In genomic region chr15:48778338-48778730, GRCh38 we compare ENCODE assay signal across 17 cellular contexts. TPM values are rescaled to one million over a fixed set of nuclear protein-coding genes. Genes with fewer than 3 reads are reported as not detected.
A peak's percentile ranks its signal among the peaks of the same experiment; 100 is the strongest.
DNase-seq lines count a peak whose midpoint lies in the region; ATAC-seq and TF ChIP-seq lines count a peak whose summit lies in the region.
"Had no signal": no experiment of that assay in that cellular context is flagged by ENCODE, and none has a peak within 500 bp of the region (broad histone marks: within the 10 kb centered on the region; RNA-seq: fewer than 3 reads in every experiment).

No MANE protein-coding gene starts in this region.

- no peak overlapping the region for H2AK9ac ChIP-seq in IMR-90 (replicated peaks; ENCODE audit: low read depth, low read length, poor library complexity)

- H3K36me3 ChIP-seq in IMR-90 (ENCODE audit: control insufficient read depth, insufficient read depth, low read length) = peaks cover 5% of the 10 kb centered on the region
- no peaks in the 10 kb centered on the region for H3K36me3 ChIP-seq in adipocyte (ENCODE audit: control insufficient read depth, insufficient read depth, low read length, severe bottlenecking)
- H3K36me3 ChIP-seq in testis (ENCODE audit: low read depth, missing control alignments) = no peaks in the 10 kb centered on the region

- no peak overlapping the region for H4K91ac ChIP-seq in IMR-90 (ENCODE audit: insufficient read depth, low read depth, low read length)

- H3K56ac ChIP-seq in IMR-90 (ENCODE audit: extremely low read depth, insufficient read depth, low read length) = no peak overlapping the region

- H3K27ac Mint-ChIP-seq in natural killer cell treated with Interleukin-12 subunit alpha and Interleukin-12 subunit beta and Interleukin-15 and Interleukin-18, amount 100 ng/mL, for 72 hours = no peak overlapping the region
- H3K27ac Mint-ChIP-seq: CD4-positive, alpha-beta memory T cell had no signal

- H2BK120ac ChIP-seq in IMR-90 (ENCODE audit: low read depth, low read length) = no peak overlapping the region

- peaks cover 16% of the 10 kb centered on the region for H3K36me3 Mint-ChIP-seq in natural killer cell treated with Interleukin-12 subunit alpha and Interleukin-12 subunit beta and Interleukin-15 and Interleukin-18, amount 100 ng/mL, for 72 hours

- dilution Hi-C loops in IMR-90 (cut with HindIII; ENCODE audit: low sequenced_read_pairs, unreplicated experiment) = no loop called here

- no peak overlapping the region for H3K4ac ChIP-seq in IMR-90 (ENCODE audit: low read depth, low read length)

- WGBS in IMR-90 (ENCODE audit: extremely low coverage in 2 of 2, insufficient read length in 1 of 2), 2 experiments = no CpG with 5 or more reads among the region's 10 CpGs
- 70 to 77% methylated on average over 10 of the region's 10 CpGs for WGBS in testis, 2 donors

- H3K4me3 Mint-ChIP-seq in natural killer cell treated with Interleukin-12 subunit alpha and Interleukin-12 subunit beta and Interleukin-15 and Interleukin-18, amount 100 ng/mL, for 72 hours = no peak overlapping the region
- H3K4me3 Mint-ChIP-seq: CD4-positive, alpha-beta memory T cell had no signal

- H4K20me1 ChIP-seq in IMR-90 (ENCODE audit: insufficient read depth, low read length) = no peaks in the 10 kb centered on the region
- H4K20me1 ChIP-seq: BLaER1 had no signal

- no peak overlapping the region for H2BK5ac ChIP-seq in IMR-90 (ENCODE audit: low read depth, low read length, poor library complexity, severe bottlenecking)

- no peaks in the 10 kb centered on the region for H3K9me1 ChIP-seq in IMR-90 (ENCODE audit: insufficient read depth, low read length)

- H3K27ac ChIP-seq in IMR-90 (ENCODE audit: insufficient read depth, low read length) (no peak overlapping the region), testis (peak overlapping the region; percentile 53 to 76)
- H3K27ac ChIP-seq: BLaER1, RWPE1 had no signal

- peaks cover 3% of the 10 kb centered on the region; the same call in 1 of the 2 replicates for H3K4me1 ChIP-seq in IMR-90 (ENCODE audit: control insufficient read depth, insufficient read depth, low read length)
- H3K4me1 ChIP-seq in adipocyte (ENCODE audit: control insufficient read depth, insufficient read depth, low read length) = peaks cover 10% of the 10 kb centered on the region
- no peaks in the 10 kb centered on the region for H3K4me1 ChIP-seq in testis
- H3K4me1 ChIP-seq: BLaER1 had no signal

- no peaks in the 10 kb centered on the region for H3K4me1 Mint-ChIP-seq in natural killer cell treated with Interleukin-12 subunit alpha and Interleukin-12 subunit beta and Interleukin-15 and Interleukin-18, amount 100 ng/mL, for 72 hours (ENCODE audit: low read depth in 2 of 2)

- H3K4me3 ChIP-seq in IMR-90 (ENCODE audit: insufficient read depth, low read depth, low read length) = no peak overlapping the region
- H3K4me3 ChIP-seq in adipocyte (ENCODE audit: low read length) = peak overlapping the region; percentile 58
- H3K4me3 ChIP-seq in fibroblast of the aortic adventitia (ENCODE audit: low read depth, low read length) = no peak overlapping the region
- H3K4me3 ChIP-seq in testis = no peak overlapping the region
- H3K4me3 ChIP-seq: BLaER1, MG63 had no signal

- no peak overlapping the region for H3K14ac ChIP-seq in IMR-90 (replicated peaks; ENCODE audit: low read depth, low read length)

- H2AFZ ChIP-seq in IMR-90 (replicated peaks; ENCODE audit: low read length, poor library complexity) = no peak overlapping the region

- ATAC-seq in IMR-90 (ENCODE audit: low read depth) = no peak
- no peak for ATAC-seq in natural killer cell treated with Interleukin-12 subunit alpha and Interleukin-12 subunit beta and Interleukin-15 and Interleukin-18, amount 100 ng/mL, for 72 hours

- H4K8ac ChIP-seq in IMR-90 (ENCODE audit: low read depth in 2 of 2, low read length in 2 of 2) = no peak overlapping the region

- H3K9me3 ChIP-seq in IMR-90 (ENCODE audit: control insufficient read depth, insufficient read depth, low read length) (no peaks in the 10 kb centered on the region), adipocyte (ENCODE audit: control insufficient read depth, low read length) (peaks cover 9% of the 10 kb centered on the region), testis (no peaks in the 10 kb centered on the region)

- no peak overlapping the region for H2AK5ac ChIP-seq in IMR-90 (ENCODE audit: low read depth, low read length)

- no peaks in the 10 kb centered on the region for H3K27me3 Mint-ChIP-seq in natural killer cell treated with Interleukin-12 subunit alpha and Interleukin-12 subunit beta and Interleukin-15 and Interleukin-18, amount 100 ng/mL, for 72 hours
- H3K27me3 Mint-ChIP-seq: CD4-positive, alpha-beta memory T cell had no signal

- CTCF ChIA-PET in IMR-90 (lab: Yijun Ruan, JAX) = no interaction called here

- no peak overlapping the region for H2BK20ac ChIP-seq in IMR-90 (ENCODE audit: low read depth, low read length)

- H3K9ac ChIP-seq in IMR-90 (ENCODE audit: low read depth, low read length) = no peak overlapping the region
- peak overlapping the region; percentile 30 for H3K9ac ChIP-seq in adipocyte (ENCODE audit: low read length)
- H3K9ac ChIP-seq: BLaER1 had no signal

- no peak overlapping the region; the same call in 1 of the 2 replicates for H3K4me2 ChIP-seq in IMR-90 (ENCODE audit: low read depth, low read length)
- H3K4me2 ChIP-seq: BLaER1 had no signal

- in situ Hi-C loops in IMR-90 (cut with MboI; ENCODE audit: low sequenced_read_pairs) = no loop called here

- H3K79me1 ChIP-seq in IMR-90 (ENCODE audit: low read depth in 1 of 2, low read length in 2 of 2) = peaks cover 0 to 9% of the 10 kb centered on the region in 2 experiments; a peak in 2 of 4 replicates

- DNase-seq in IMR-90 = peak; percentile 8
- DNase-seq in adipocyte (ENCODE audit: low read depth) = no peak
- DNase-seq in fibroblast of the aortic adventitia (ENCODE audit: low read depth) = peak; percentile 46
- no peak for DNase-seq in testis
- DNase-seq in H4 (ENCODE audit: low spot score) = no peak
- DNase-seq in NCI-H2171 treated with DMSO at 0.1 percent for 48 hours (lab: John Stamatoyannopoulos, UW) = no peak
- DNase-seq in natural killer cell treated with Interleukin-12 subunit alpha and Interleukin-12 subunit beta and Interleukin-15 and Interleukin-18, amount 100 ng/mL, for 72 hours (ENCODE audit: low spot score) = no peak
- DNase-seq: ACHN; CD4-positive, alpha-beta memory T cell; DND-41; H7; MG63; NCI-H1417; NCI-H1694 treated with DMSO at 0.1 percent for 48 hours; SHP77 treated with DMSO at 0.1 percent for 48 hours had no signal

- TF ChIP-seq RAD21 in IMR-90 (IDR thresholded peaks at IDR 0.05; ENCODE audit: low read length) = no peak

- H3K18ac ChIP-seq in IMR-90 (ENCODE audit: low read depth, low read length) = no peak overlapping the region

- POLR2A ChIA-PET in IMR-90 (lab: Charles Lee; ENCODE audit: unreplicated experiment) = no interaction called here

- H4K5ac ChIP-seq in IMR-90 (ENCODE audit: low read depth, low read length) = no peak overlapping the region

- H2BK15ac ChIP-seq in IMR-90 (ENCODE audit: low read depth, low read length) = no peak overlapping the region

- H3K27me3 ChIP-seq in IMR-90 (ENCODE audit: control insufficient read depth, insufficient read depth, low read length) = no peaks in the 10 kb centered on the region
- no peaks in the 10 kb centered on the region for H3K27me3 ChIP-seq in adipocyte (replicated peaks; ENCODE audit: control insufficient read depth, insufficient read depth, low read length)
- H3K27me3 ChIP-seq in testis = no peaks in the 10 kb centered on the region
- H3K27me3 ChIP-seq: BLaER1, MG63 had no signal

- no peak for TF ChIP-seq CTCF in IMR-90 (conservative IDR thresholded peaks at IDR 0.05; ENCODE audit: low read depth, low read length)
- TF ChIP-seq CTCF in fibroblast of the aortic adventitia (IDR thresholded peaks at IDR 0.05; ENCODE audit: insufficient read depth, low read length) = no peak
- TF ChIP-seq CTCF in testis (IDR thresholded peaks at IDR 0.05) = no peak

- no peaks in the 10 kb centered on the region for H3K9me3 Mint-ChIP-seq in natural killer cell treated with Interleukin-12 subunit alpha and Interleukin-12 subunit beta and Interleukin-15 and Interleukin-18, amount 100 ng/mL, for 72 hours

- no TSS peak for BruUV-seq in IMR-90 (replicated peaks; lab: Mats Ljungman, UMichigan)

- intact Hi-C loops in IMR-90 (cut with micrococcal nuclease) = no loop called here
- intact Hi-C loops in testis (cut with DNase I; ENCODE audit: low total_unique reads) = no loop called here

- no peak for TF ChIP-seq POLR2A in IMR-90 (IDR thresholded peaks at IDR 0.05; ENCODE audit: low read depth, low read length)
- no peak for TF ChIP-seq POLR2A in testis (IDR thresholded peaks at IDR 0.05)

- no peak overlapping the region for H3K23ac ChIP-seq in IMR-90 (ENCODE audit: low read depth, low read length)

TF ChIP-seq in IMR-90, 13 proteins besides CTCF, POLR2A, EP300 and RAD21:
- TF ChIP-seq SMC3 (IDR thresholded peaks at IDR 0.05; ENCODE audit: low read depth, low read length) = no peak
- no peak for TF ChIP-seq MAFK (IDR thresholded peaks at IDR 0.05; ENCODE audit: low read depth, low read length)
TF ChIP-seq in IMR-90: peak in this region for 0.

RNA-seq across cellular contexts. Expression of gene CEP152, which starts 32.5 kb away (rescaled TPM):
- total RNA-seq in IMR-90 (2012; rRNA removed) = 7.3 and 10.3 TPM in 2 replicates
- 1.4 and 2.1 TPM in 2 replicates for polyA plus RNA-seq in IMR-90 (2012; rRNA removed)
- 0.09 and 0.30 TPM in 2 replicates for polyA plus RNA-seq in IMR-90 (2012; cell fraction: cytosol; rRNA removed)
- 0.35 and 1.2 TPM in 2 replicates for polyA plus RNA-seq in IMR-90 (2012; cell fraction: nucleus; rRNA removed; ENCODE audit: low replicate concordance)
- 11.1 and 14.4 TPM in 2 replicates for total RNA-seq in fibroblast of the aortic adventitia (ENCODE audit: low replicate concordance)
- 10 to 100 TPM; 34.7 to 66.3 TPM for total RNA-seq in testis
- polyA plus RNA-seq in testis (ENCODE audit: insufficient read depth, low read depth, low replicate concordance) = 11.5 TPM
- 6.2 and 9.7 TPM in 2 replicates for total RNA-seq in H4 (2014; rRNA removed; shearing (Covaris generic))
- total RNA-seq in natural killer cell treated with Interleukin-12 subunit alpha and Interleukin-12 subunit beta and Interleukin-15 and Interleukin-18, amount 100 ng/mL, for 72 hours = 10 to 100 TPM; 16.8 to 42.7 TPM

Comparison
In these comparisons a context has a peak if more than half of its experiments do, and no peak if none do; other contexts are left out.
1. DNase-seq: peak in IMR-90 (single experiment) and fibroblast of the aortic adventitia (single experiment); none in adipocyte (single experiment), testis (single experiment), H4 (single experiment), NCI-H2171 treated with DMSO at 0.1 percent for 48 hours (single experiment) and natural killer cell treated with Interleukin-12 subunit alpha and Interleukin-12 subunit beta and Interleukin-15 and Interleukin-18, amount 100 ng/mL, for 72 hours (single experiment).